In genomic region chr1:235122348-235122747, GRCh38 we compare ENCODE assay signal across 19 cellular contexts. TPM values are rescaled to one million over a fixed set of nuclear protein-coding genes. Genes with fewer than 3 reads are reported as not detected.
A peak's percentile ranks its signal among the peaks of the same experiment; 100 is the strongest.
DNase-seq lines count a peak whose midpoint lies in the region; ATAC-seq lines count a peak whose summit lies in the region.
"Had no signal": no experiment of that assay in that cellular context is flagged by ENCODE, and none has a peak within 500 bp of the region (broad histone marks: within the 10 kb centered on the region; RNA-seq: fewer than 3 reads in every experiment).

No MANE protein-coding gene starts in this region.

- peak overlapping the region; percentile 8 for H3K4me3 ChIP-seq in endocrine pancreas (ENCODE audit: control insufficient read depth, insufficient read depth, low read length)
- H3K4me3 ChIP-seq: lung, MG63, suprapubic skin had no signal

- peaks cover 57% of the 10 kb centered on the region for H3K4me1 Mint-ChIP-seq in stimulated activated naive CD8-positive, alpha-beta T cell treated with anti-CD3 and anti-CD28 coated beads, Interleukin-15, Interleukin-2, amounts not matched to agents 100 ng/mL and 50 ng/mL, for 24 hours (ENCODE audit: low read depth)
- peaks cover 54% of the 10 kb centered on the region for H3K4me1 Mint-ChIP-seq in stimulated activated naive CD8-positive, alpha-beta T cell treated with anti-CD3 and anti-CD28 coated beads, Interleukin-15, amount 100 ng/mL, for 72 hours
- H3K4me1 Mint-ChIP-seq in T-helper 17 cell: peaks cover 40% of the 10 kb centered on the region

- H3K36me3 ChIP-seq in endocrine pancreas (ENCODE audit: control insufficient read depth, insufficient read depth, low read length): peaks cover 5% of the 10 kb centered on the region

- H3K36me3 Mint-ChIP-seq in stimulated activated naive CD8-positive, alpha-beta T cell treated with anti-CD3 and anti-CD28 coated beads, Interleukin-15, Interleukin-2, amounts not matched to agents 100 ng/mL and 50 ng/mL, for 24 hours (ENCODE audit: low read depth): peaks cover 82% of the 10 kb centered on the region
- peaks cover 5% of the 10 kb centered on the region for H3K36me3 Mint-ChIP-seq in T-helper 17 cell (ENCODE audit: low read depth)

- H3K27me3 ChIP-seq in endocrine pancreas (ENCODE audit: control insufficient read depth, insufficient read depth, low read length): no peaks in the 10 kb centered on the region
- H3K27me3 ChIP-seq: MG63, suprapubic skin had no signal

- no peaks in the 10 kb centered on the region for H3K27me3 Mint-ChIP-seq in stimulated activated naive CD8-positive, alpha-beta T cell treated with anti-CD3 and anti-CD28 coated beads, Interleukin-15, Interleukin-2, amounts not matched to agents 100 ng/mL and 50 ng/mL, for 24 hours
- no peaks in the 10 kb centered on the region for H3K27me3 Mint-ChIP-seq in stimulated activated naive CD8-positive, alpha-beta T cell treated with anti-CD3 and anti-CD28 coated beads, Interleukin-15, amount 100 ng/mL, for 72 hours
- H3K27me3 Mint-ChIP-seq in T-helper 17 cell: no peaks in the 10 kb centered on the region

- H3K4me1 ChIP-seq in endocrine pancreas (ENCODE audit: control insufficient read depth, insufficient read depth, low read length): peaks cover 6% of the 10 kb centered on the region

- H3K27ac Mint-ChIP-seq in stimulated activated naive CD8-positive, alpha-beta T cell treated with anti-CD3 and anti-CD28 coated beads, Interleukin-15, Interleukin-2, amounts not matched to agents 100 ng/mL and 50 ng/mL, for 24 hours: peak overlapping the region; percentile 32
- no peak overlapping the region for H3K27ac Mint-ChIP-seq in stimulated activated naive CD8-positive, alpha-beta T cell treated with anti-CD3 and anti-CD28 coated beads, Interleukin-15, amount 100 ng/mL, for 72 hours
- peak overlapping the region; percentile 43 for H3K27ac Mint-ChIP-seq in T-helper 17 cell

- H3K4me3 Mint-ChIP-seq in stimulated activated naive CD8-positive, alpha-beta T cell treated with anti-CD3 and anti-CD28 coated beads, Interleukin-15, Interleukin-2, amounts not matched to agents 100 ng/mL and 50 ng/mL, for 24 hours: peak overlapping the region; percentile 4
- H3K4me3 Mint-ChIP-seq in stimulated activated naive CD8-positive, alpha-beta T cell treated with anti-CD3 and anti-CD28 coated beads, Interleukin-15, amount 100 ng/mL, for 72 hours: no peak overlapping the region
- H3K4me3 Mint-ChIP-seq in T-helper 17 cell: no peak overlapping the region

- DNase-seq in stimulated activated naive CD8-positive, alpha-beta T cell treated with anti-CD3 and anti-CD28 coated beads, Interleukin-15, amount 100 ng/mL, for 72 hours: no peak
- DNase-seq in T-helper 17 cell (no peak), Ammon's horn (ENCODE audit: low spot score) (no peak)
- DNase-seq: activated CD4-positive, CD25-positive, alpha-beta regulatory T cell treated with anti-CD3 and anti-CD28 coated beads, Interleukin-2, amount 50 U/mL, for 72 hours; AML-193; amniotic stem cell; central memory CD4-positive, alpha-beta T cell; DMS79; islet precursor cell; MG63; NCI-H226; stimulated activated CD4-positive, alpha-beta T cell treated with anti-CD3 and anti-CD28 coated beads, Interleukin-4, amount 100 ng/mL, for 4 hours had no signal

- no peak overlapping the region for H3K9ac ChIP-seq in endocrine pancreas (ENCODE audit: control insufficient read depth, insufficient read depth, low read length)

- no peaks in the 10 kb centered on the region for H3K9me3 Mint-ChIP-seq in stimulated activated naive CD8-positive, alpha-beta T cell treated with anti-CD3 and anti-CD28 coated beads, Interleukin-15, Interleukin-2, amounts not matched to agents 100 ng/mL and 50 ng/mL, for 24 hours
- no peaks in the 10 kb centered on the region for H3K9me3 Mint-ChIP-seq in stimulated activated naive CD8-positive, alpha-beta T cell treated with anti-CD3 and anti-CD28 coated beads, Interleukin-15, amount 100 ng/mL, for 72 hours

- ATAC-seq in stimulated activated naive CD8-positive, alpha-beta T cell treated with anti-CD3 and anti-CD28 coated beads, Interleukin-15, amount 100 ng/mL, for 72 hours: no peak
- no peak for ATAC-seq in T-helper 17 cell
- no peak for ATAC-seq in HG03039 (IDR thresholded peaks at IDR 0.05; ENCODE audit: unreplicated experiment)
- ATAC-seq in GM21367 (IDR thresholded peaks at IDR 0.05; ENCODE audit: unreplicated experiment): no peak
- ATAC-seq: Panc1 had no signal

- H3K9me3 ChIP-seq in T-helper 17 cell (ENCODE audit: control insufficient read depth, low read length, poor library complexity, severe bottlenecking) (no peaks in the 10 kb centered on the region), endocrine pancreas (ENCODE audit: control insufficient read depth, low read length) (no peaks in the 10 kb centered on the region)
- H3K9me3 ChIP-seq: MG63, suprapubic skin had no signal

RNA-seq across cellular contexts. Expression of gene TOMM20, which starts 6.3 kb away (rescaled TPM):
- 100 to 1,000 TPM; 105 to 112 TPM for total RNA-seq in T-helper 17 cell

RNA-seq across cellular contexts. Expression of gene RBM34, which starts 38.7 kb away (rescaled TPM):
- total RNA-seq in T-helper 17 cell: 100 to 1,000 TPM; 147 to 148 TPM

Comparison
In these comparisons a context has a peak if more than half of its experiments do, and no peak if none do; other contexts are left out.
1. H3K27ac Mint-ChIP-seq: peak in stimulated activated naive CD8-positive, alpha-beta T cell treated with anti-CD3 and anti-CD28 coated beads, Interleukin-15, Interleukin-2, amounts not matched to agents 100 ng/mL and 50 ng/mL, for 24 hours (single experiment) and T-helper 17 cell (single experiment); none in stimulated activated naive CD8-positive, alpha-beta T cell treated with anti-CD3 and anti-CD28 coated beads, Interleukin-15, amount 100 ng/mL, for 72 hours (0 of 2).